ENCODE assay signal across 8 cellular contexts in genomic region chr15:70142322-70143191, GRCh38. TPM values are rescaled to one million over a fixed set of nuclear protein-coding genes. Genes with fewer than 3 reads are reported as not detected.
DNase-seq lines count a peak whose midpoint lies in the region; ATAC-seq, FAIRE-seq and TF ChIP-seq lines count a peak whose summit lies in the region.

No MANE protein-coding gene starts in this region.

- H3K4me3 ChIP-seq in NB4 (ENCODE audit: low read depth, low read length) (peak overlapping the region; percentile 21), astrocyte (ENCODE audit: insufficient read depth, low read depth, low read length) (no peak overlapping the region)

- H3K9me3 Mint-ChIP-seq in astrocyte (ENCODE audit: unreplicated experiment) (peaks cover 9% of the 10 kb centered on the region), nephron progenitor cell (no peaks in the 10 kb centered on the region)

- H3K4me2 ChIP-seq in astrocyte (ENCODE audit: low read length) = peak overlapping the region; percentile 75

- H3K4me3 Mint-ChIP-seq in astrocyte (ENCODE audit: unreplicated experiment) (peak overlapping the region; percentile 30), nephron progenitor cell (peak overlapping the region; percentile 69)

- H3K79me2 ChIP-seq in astrocyte (ENCODE audit: insufficient read depth, low read length) = no peaks in the 10 kb centered on the region

- peaks cover 24% of the 10 kb centered on the region for H3K27me3 ChIP-seq in astrocyte (ENCODE audit: insufficient read depth, low read length)

- TF ChIP-seq CTCF in NB4 (IDR thresholded peaks at IDR 0.05; ENCODE audit: low read depth, low read length) (no peak), astrocyte (IDR thresholded peaks at IDR 0.05; ENCODE audit: insufficient read depth, low read depth, low read length) (no peak), nephron progenitor cell (IDR thresholded peaks at IDR 0.05) (no peak)

- H3K27ac Mint-ChIP-seq in astrocyte (ENCODE audit: unreplicated experiment) = peak overlapping the region; percentile 36
- peak overlapping the region; percentile 81 for H3K27ac Mint-ChIP-seq in nephron progenitor cell

- H3K27me3 Mint-ChIP-seq in astrocyte (ENCODE audit: low read depth, unreplicated experiment) = peaks cover 67% of the 10 kb centered on the region
- H3K27me3 Mint-ChIP-seq in nephron progenitor cell (ENCODE audit: low read depth, poor library complexity) = peaks cover 28% of the 10 kb centered on the region

- TF ChIP-seq POLR2A in NB4 (IDR thresholded peaks at IDR 0.05; ENCODE audit: extremely low read depth, insufficient read length) = no peak

- no peaks in the 10 kb centered on the region for H4K20me1 ChIP-seq in astrocyte (ENCODE audit: insufficient read depth, low read length)

- H3K9me3 ChIP-seq in astrocyte (ENCODE audit: insufficient read depth, low read depth, low read length) = no peaks in the 10 kb centered on the region

- H3K27ac ChIP-seq in astrocyte (ENCODE audit: low read depth, low read length) = peak overlapping the region; percentile 54

- H3K9ac ChIP-seq in astrocyte (ENCODE audit: low read length) = peak overlapping the region; percentile 59

- DNase-seq in Ammon's horn (ENCODE audit: low spot score) = peak; percentile 29
- DNase-seq in NB4 (ENCODE audit: low read depth) = peak; percentile 89
- peak; percentile 88 for DNase-seq in astrocyte (ENCODE audit: low read depth)
- DNase-seq in nephron progenitor cell = no peak
- DNase-seq in OCI-M2 (lab: John Stamatoyannopoulos, UW; ENCODE audit: unreplicated experiment) = no peak
- no peak for DNase-seq in NCI-H1105 (lab: John Stamatoyannopoulos, UW)

- H3K36me3 Mint-ChIP-seq in astrocyte (ENCODE audit: low read depth, unreplicated experiment) = peaks cover 5% of the 10 kb centered on the region
- H3K36me3 Mint-ChIP-seq in nephron progenitor cell (ENCODE audit: low read depth) = no peaks in the 10 kb centered on the region

- H2AFZ ChIP-seq in astrocyte (ENCODE audit: low read depth, low read length) = no peak overlapping the region

- FAIRE-seq in astrocyte (lab: Jason Lieb, UNC) = no peak

- ATAC-seq in HG03135 (IDR thresholded peaks at IDR 0.05; ENCODE audit: unreplicated experiment) (no peak), HG02938 (IDR thresholded peaks at IDR 0.05; ENCODE audit: unreplicated experiment) (no peak)

- H3K36me3 ChIP-seq in astrocyte (ENCODE audit: insufficient read depth, low read length) = no peaks in the 10 kb centered on the region

- peaks cover 14% of the 10 kb centered on the region for H3K4me1 ChIP-seq in astrocyte (ENCODE audit: insufficient read depth, low read length)

- H3K4me1 Mint-ChIP-seq in astrocyte (ENCODE audit: low read depth, unreplicated experiment) (peaks cover 23% of the 10 kb centered on the region), nephron progenitor cell (peaks cover 87% of the 10 kb centered on the region)

RNA-seq across cellular contexts. Expression of gene TLE3, which starts 44.8 kb away (rescaled TPM):
- total RNA-seq in astrocyte = 45.4 and 61.0 TPM in 2 replicates

Comparison
In these comparisons a context has a peak if more than half of its experiments do, and no peak if none do; other contexts are left out.
1. DNase-seq: peak in Ammon's horn (single experiment), NB4 (single experiment) and astrocyte (single experiment); none in nephron progenitor cell (single experiment), OCI-M2 (single experiment) and NCI-H1105 (single experiment).